Comparison of ENCODE assay signal across 8 cellular contexts in the genomic region with DNA sequence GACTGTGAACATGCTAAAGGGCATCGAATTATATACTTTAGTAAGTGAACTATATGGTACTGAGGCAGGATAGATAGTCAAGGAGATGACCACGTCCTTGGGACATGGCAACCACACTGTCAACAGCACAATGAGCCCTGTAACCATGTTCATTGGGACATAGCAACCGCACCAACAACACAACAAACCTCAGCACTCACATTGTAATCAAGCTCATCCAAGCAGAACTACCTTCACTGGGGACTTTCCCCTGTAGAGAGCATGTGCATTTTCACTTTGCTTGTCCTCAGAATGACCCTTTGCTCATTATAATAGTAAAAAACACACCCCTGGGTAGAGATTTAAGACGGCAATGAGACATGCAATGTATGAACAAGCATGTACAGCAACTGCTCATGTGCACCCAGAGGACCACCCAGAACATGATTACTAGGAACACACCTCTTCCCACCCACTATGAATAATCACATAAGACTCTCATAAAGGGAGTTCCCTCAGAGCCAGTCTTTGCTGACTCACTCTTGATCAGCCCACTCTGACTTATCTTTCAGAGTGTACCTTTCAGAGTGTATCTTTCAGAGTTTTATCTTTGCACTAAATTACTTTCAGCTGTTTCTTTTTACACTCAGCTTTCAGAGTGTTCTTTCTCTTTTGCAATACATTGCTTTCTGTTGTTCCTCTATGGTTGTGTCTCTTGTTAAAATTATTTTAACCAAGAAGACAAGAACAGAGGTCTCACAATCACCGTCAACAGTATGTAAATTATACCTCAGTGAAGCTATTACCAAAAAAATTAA. TPM values are rescaled to one million over a fixed set of nuclear protein-coding genes. Genes with fewer than 3 reads are reported as not detected.
DNase-seq lines count a peak whose midpoint lies in the region; ATAC-seq and TF ChIP-seq lines count a peak whose summit lies in the region.

No MANE protein-coding gene starts in this region.

- no peaks in the 10 kb centered on the region for H3K9me2 ChIP-seq in PC-3 (replicated peaks; ENCODE audit: low read length)

- H3K4me3 Mint-ChIP-seq in activated naive CD4-positive, alpha-beta T cell treated with anti-CD3 and anti-CD28 coated beads, Interleukin-2, amount 10 ng/mL, durations not matched to agents 7 days and 5 days: peak overlapping the region; percentile 19

- no peaks in the 10 kb centered on the region for H3K36me3 Mint-ChIP-seq in activated naive CD4-positive, alpha-beta T cell treated with anti-CD3 and anti-CD28 coated beads, Interleukin-2, amount 10 ng/mL, durations not matched to agents 7 days and 5 days

- peaks cover 3% of the 10 kb centered on the region for H3F3A ChIP-seq in PC-3 (ENCODE audit: low read length, unreplicated experiment)

- intact Hi-C loops in PC-3 (cut with micrococcal nuclease): loop anchor here (2.0 to 5.0 kb wide), 2 partner anchors 45 to 88 kb away; a partner anchor contains a TSS
- intact Hi-C loops in right cardiac atrium (cut with DNase I): no loop called here

- no peaks in the 10 kb centered on the region for H3K36me3 ChIP-seq in PC-3 (ENCODE audit: low read depth, low read length)

- H3K4me3 ChIP-seq in PC-3 (ENCODE audit: low read length) (peak overlapping the region; percentile 41), right cardiac atrium (ENCODE audit: low read length) (no peak overlapping the region)

- TF ChIP-seq CTCF in PC-3 (conservative IDR thresholded peaks at IDR 0.05; ENCODE audit: low read depth, low read length): no peak

- no peaks in the 10 kb centered on the region for H3K79me2 ChIP-seq in PC-3 (ENCODE audit: low read length)

- H3K27me3 Mint-ChIP-seq in activated naive CD4-positive, alpha-beta T cell treated with anti-CD3 and anti-CD28 coated beads, Interleukin-2, amount 10 ng/mL, durations not matched to agents 7 days and 5 days: peaks cover 14% of the 10 kb centered on the region

- no peaks in the 10 kb centered on the region for H3K9me3 ChIP-seq in PC-3 (ENCODE audit: low read length)
- no peaks in the 10 kb centered on the region for H3K9me3 ChIP-seq in right cardiac atrium (ENCODE audit: control insufficient read depth, low read length)

- CTCF ChIA-PET in PC-3 (lab: Charles Lee): interaction anchor here (0.5 kb wide), 1 partner anchor 1212 kb away, joined by 4 read pairs; no protein-coding TSS in a partner anchor
- CTCF ChIA-PET in activated naive CD4-positive, alpha-beta T cell treated with anti-CD3 and anti-CD28 coated beads, Interleukin-2, amount 10 ng/mL, durations not matched to agents 7 days and 5 days (lab: Charles Lee): interaction anchor here (0.8 to 1.8 kb wide), 5 partner anchors 15 to 72 kb away, joined by 3 to 7 read pairs (median 4); a partner anchor contains a TSS

- POLR2A ChIA-PET in PC-3 (lab: Charles Lee; ENCODE audit: unreplicated experiment): interaction anchor here (0.5 to 0.6 kb wide), 2 partner anchors 57 to 687 kb away, joined by 3 read pairs; no protein-coding TSS in a partner anchor

- 31% methylated on average over 5 of the region's 5 CpGs for WGBS in right cardiac atrium

- BruUV-seq in PC-3 (replicated peaks; lab: Mats Ljungman, UMichigan): no TSS peak

- H3K9me3 Mint-ChIP-seq in activated naive CD4-positive, alpha-beta T cell treated with anti-CD3 and anti-CD28 coated beads, Interleukin-2, amount 10 ng/mL, durations not matched to agents 7 days and 5 days: no peaks in the 10 kb centered on the region

- peak overlapping the region; percentile 83 for H3K4me2 ChIP-seq in PC-3 (ENCODE audit: low read length)

- no peaks in the 10 kb centered on the region for H4K20me1 ChIP-seq in PC-3 (ENCODE audit: low read length)

- peak overlapping the region; percentile 64 for H3K27ac Mint-ChIP-seq in activated naive CD4-positive, alpha-beta T cell treated with anti-CD3 and anti-CD28 coated beads, Interleukin-2, amount 10 ng/mL, durations not matched to agents 7 days and 5 days

- peaks cover 46% of the 10 kb centered on the region for H3K4me1 Mint-ChIP-seq in activated naive CD4-positive, alpha-beta T cell treated with anti-CD3 and anti-CD28 coated beads, Interleukin-2, amount 10 ng/mL, durations not matched to agents 7 days and 5 days

- no peaks in the 10 kb centered on the region for H3K27me3 ChIP-seq in PC-3 (ENCODE audit: low read length)
- H3K27me3 ChIP-seq in right cardiac atrium (ENCODE audit: control insufficient read depth, insufficient read depth): no peaks in the 10 kb centered on the region

- H3K9ac ChIP-seq in PC-3 (ENCODE audit: low read length): peak overlapping the region; percentile 63

- ATAC-seq in GM19025 (IDR thresholded peaks at IDR 0.05; ENCODE audit: low read depth, unreplicated experiment) (peak; percentile 70), HG03159 (IDR thresholded peaks at IDR 0.05; ENCODE audit: unreplicated experiment) (peak; percentile 77), PC-3 (peak; percentile 85), right cardiac atrium (peak; percentile 88 to 92)

- H3K27ac ChIP-seq in PC-3 (ENCODE audit: low read length) (peak overlapping the region; percentile 93), right cardiac atrium (ENCODE audit: low read length) (peak overlapping the region; percentile 66)

- DNase-seq in AG20443 (ENCODE audit: low spot score): peak; percentile 66
- peak; percentile 97 for DNase-seq in PC-3
- peak; percentile 72 for DNase-seq in activated naive CD4-positive, alpha-beta T cell treated with anti-CD3 and anti-CD28 coated beads, Interleukin-2, amount 10 ng/mL, durations not matched to agents 7 days and 5 days
- DNase-seq in right cardiac atrium: no peak
- peak; percentile 35 to 64 for DNase-seq in stimulated activated CD4-positive, alpha-beta T cell treated with anti-CD3 and anti-CD28 coated beads, Interleukin-2, amount 100 ng/mL, for 24 hours
- DNase-seq in putamen (ENCODE audit: low spot score): no peak

- H3K4me1 ChIP-seq in PC-3 (ENCODE audit: insufficient read depth, low read length): peaks cover 39% of the 10 kb centered on the region
- peaks cover 2% of the 10 kb centered on the region for H3K4me1 ChIP-seq in right cardiac atrium (ENCODE audit: control insufficient read depth, insufficient read depth, low read length)

- peak overlapping the region; percentile 34 for H2AFZ ChIP-seq in PC-3 (ENCODE audit: low read length)

RNA-seq across cellular contexts. Expression of a gene that starts 4.1 kb away (rescaled TPM):
- 3.0 and 5.6 TPM in 2 replicates for total RNA-seq in PC-3 (2014; rRNA removed)
- under 1 TPM in 1 of 4 donors, not detected in 3; 0.31 TPM for total RNA-seq in right cardiac atrium
- 0.66 TPM for polyA plus RNA-seq in right cardiac atrium

RNA-seq across cellular contexts. Expression of a gene that starts 30.6 kb away (rescaled TPM):
- total RNA-seq in PC-3 (2014; rRNA removed): 5.4 and 5.6 TPM in 2 replicates
- total RNA-seq in right cardiac atrium: 10 to 100 TPM in 3 of 4 donors, 1 to 10 TPM in 1; 8.0 to 17.9 (median 13.3) TPM
- polyA plus RNA-seq in right cardiac atrium: 14.0 TPM

RNA-seq across cellular contexts. Expression of a gene that starts 47.0 kb away (rescaled TPM):
- total RNA-seq in PC-3 (2014; rRNA removed) (57.8 and 69.0 TPM in 2 replicates), right cardiac atrium (100 to 1,000 TPM; 110 to 142 (median 125) TPM)
- polyA plus RNA-seq in right cardiac atrium: 158 TPM

Comparison
In these comparisons a context has a peak if more than half of its experiments do, and no peak if none do; other contexts are left out.
1. DNase-seq: peak in AG20443 (single experiment), PC-3 (single experiment), activated naive CD4-positive, alpha-beta T cell treated with anti-CD3 and anti-CD28 coated beads, Interleukin-2, amount 10 ng/mL, durations not matched to agents 7 days and 5 days (single experiment) and stimulated activated CD4-positive, alpha-beta T cell treated with anti-CD3 and anti-CD28 coated beads, Interleukin-2, amount 100 ng/mL, for 24 hours (2 of 2); none in right cardiac atrium (0 of 3) and putamen (single experiment).
2. Peak in every context shown above with its lines, with median percentiles within 50 percentile points of each other: ATAC-seq.